ENCODE assay signal across 8 cellular contexts in genomic region chr2:160210599-160211138, GRCh38. TPM values are rescaled to one million over a fixed set of nuclear protein-coding genes. Genes with fewer than 3 reads are reported as not detected.
DNase-seq lines count a peak whose midpoint lies in the region; ATAC-seq lines count a peak whose summit lies in the region.

No MANE protein-coding gene starts in this region.

- H3K27me3 ChIP-seq in effector memory CD4-positive, alpha-beta T cell (replicated peaks; ENCODE audit: control insufficient read depth, insufficient read depth, low read length, poor library complexity, severe bottlenecking) = no peaks in the 10 kb centered on the region

- peak overlapping the region in 2 of 8 donors; percentile 29 to 33 for H3K4me3 Mint-ChIP-seq in naive B cell

- DNase-seq in NCI-H2081 (lab: John Stamatoyannopoulos, UW) (peak; percentile 41 to 42), NCI-H2081 treated with DMSO at 0.1 percent for 48 hours (lab: John Stamatoyannopoulos, UW) (no peak), NCI-H1048 (lab: John Stamatoyannopoulos, UW) (peak; percentile 18), naive B cell (peak; percentile 70)
- peak; percentile 66 for DNase-seq in activated CD4-positive, alpha-beta T cell treated with anti-CD3 and anti-CD28 coated beads, Interleukin-2, amount 50 U/mL, for 1 hour
- DNase-seq in effector memory CD4-positive, alpha-beta T cell = peak; percentile 25 to 53 (median 31)
- DNase-seq in stimulated activated naive CD4-positive, alpha-beta T cell treated with Interleukin-2 at 50 U/mL for 16 hours (lab: John Stamatoyannopoulos, UW) = peak; percentile 65

- H3K9me3 ChIP-seq in effector memory CD4-positive, alpha-beta T cell (ENCODE audit: control insufficient read depth, low read length) = no peaks in the 10 kb centered on the region

- peaks cover 4 to 19% (median 18%) of the 10 kb centered on the region in 3 donors for H3K27me3 Mint-ChIP-seq in naive B cell

- H3K4me1 ChIP-seq in effector memory CD4-positive, alpha-beta T cell (ENCODE audit: control insufficient read depth, insufficient read depth, low read length, poor library complexity, severe bottlenecking) = no peaks in the 10 kb centered on the region

- H3K9me3 Mint-ChIP-seq in naive B cell = peaks cover 0 to 2% (median 0%) of the 10 kb centered on the region in 7 donors

- no peaks in the 10 kb centered on the region for H3K36me3 Mint-ChIP-seq in naive B cell

- peak; percentile 94 for ATAC-seq in HG02571 (IDR thresholded peaks at IDR 0.05; ENCODE audit: unreplicated experiment)
- ATAC-seq in naive B cell (ENCODE audit: low read depth in 2 of 2) = peak; percentile 98 to 99

- H3K4me1 Mint-ChIP-seq in naive B cell = peaks cover 13 to 27% (median 17%) of the 10 kb centered on the region in 3 donors

- peak overlapping the region in 1 of 6 donors; percentile 2 for H3K27ac Mint-ChIP-seq in naive B cell

- no peak overlapping the region for H3K4me3 ChIP-seq in effector memory CD4-positive, alpha-beta T cell (ENCODE audit: insufficient read depth, low read depth, low read length, poor library complexity, severe bottlenecking)

- H3K36me3 ChIP-seq in effector memory CD4-positive, alpha-beta T cell (ENCODE audit: control insufficient read depth, insufficient read depth, low read length) = no peaks in the 10 kb centered on the region

- H3K27ac ChIP-seq in effector memory CD4-positive, alpha-beta T cell (ENCODE audit: insufficient read depth, low read length, poor library complexity, severe bottlenecking) = no peak overlapping the region

RNA-seq across cellular contexts. Expression of gene ITGB6, which starts 10.6 kb away (rescaled TPM):
- not detected for polyA plus RNA-seq in naive B cell (ENCODE audit: low read depth in 6 of 6)
